In the genomic region with DNA sequence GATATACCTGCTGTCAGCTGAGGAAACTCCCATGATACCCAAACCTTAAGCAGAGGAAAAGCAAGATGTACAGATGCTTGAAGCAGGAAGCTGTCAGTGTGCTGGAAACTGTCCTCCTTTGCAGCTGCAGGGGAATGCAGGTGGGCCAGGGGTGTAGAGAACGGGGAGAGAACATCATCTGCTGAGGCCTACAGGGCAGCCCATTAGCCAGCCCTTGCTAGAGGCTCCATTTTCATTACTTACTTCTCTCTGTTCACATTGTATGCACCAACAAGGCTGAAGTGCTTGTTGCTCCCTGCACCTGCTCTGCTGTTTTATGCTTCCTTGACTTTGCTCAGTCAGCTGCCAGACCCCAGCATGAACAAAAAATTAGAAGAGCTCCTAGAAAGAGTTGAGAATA, we compare ENCODE assay signal across 15 cellular contexts.
DNase-seq lines count a peak whose midpoint lies in the region; ATAC-seq lines count a peak whose summit lies in the region.
"Had no signal": no experiment of that assay in that cellular context is flagged by ENCODE, and none has a peak within 500 bp of the region (broad histone marks: within the 10 kb centered on the region; RNA-seq: fewer than 3 reads in every experiment).

No MANE protein-coding gene starts in this region.

- no peaks in the 10 kb centered on the region for H3K27me3 Mint-ChIP-seq in memory B cell
- no peaks in the 10 kb centered on the region for H3K27me3 Mint-ChIP-seq in activated naive CD8-positive, alpha-beta T cell treated with anti-CD3 and anti-CD28 coated beads, Interleukin-2, amount 50 U/mL, for 24 hours

- peak; percentile 25 for DNase-seq in DMS153 (lab: John Stamatoyannopoulos, UW)
- DNase-seq in DMS153 treated with DMSO at 0.1 percent for 48 hours (lab: John Stamatoyannopoulos, UW; ENCODE audit: unreplicated experiment) = no peak
- DNase-seq in DMS79 treated with DMSO at 0.1 percent for 48 hours (lab: John Stamatoyannopoulos, UW) = peak; percentile 50
- peak; percentile 82 for DNase-seq in NCI-H510A treated with DMSO at 0.1 percent for 48 hours (lab: John Stamatoyannopoulos, UW)
- no peak for DNase-seq in memory B cell (ENCODE audit: low spot score in 2 of 2)
- DNase-seq in activated naive CD8-positive, alpha-beta T cell treated with anti-CD3 and anti-CD28 coated beads, Interleukin-2, amount 50 U/mL, for 24 hours = no peak
- DNase-seq: DMS 273 treated with DMSO at 0.1 percent for 48 hours, GDM1, GM23248, KG1, MG63, NCI-H1105 had no signal

- no peak overlapping the region for H3K4me3 Mint-ChIP-seq in memory B cell
- H3K4me3 Mint-ChIP-seq in activated naive CD8-positive, alpha-beta T cell treated with anti-CD3 and anti-CD28 coated beads, Interleukin-2, amount 50 U/mL, for 24 hours = no peak overlapping the region

- H3K9me3 Mint-ChIP-seq in memory B cell = peaks cover 2% of the 10 kb centered on the region
- peaks cover 3% of the 10 kb centered on the region for H3K9me3 Mint-ChIP-seq in activated naive CD8-positive, alpha-beta T cell treated with anti-CD3 and anti-CD28 coated beads, Interleukin-2, amount 50 U/mL, for 24 hours

- peaks cover 3% of the 10 kb centered on the region for H3K36me3 Mint-ChIP-seq in memory B cell
- H3K36me3 Mint-ChIP-seq in activated naive CD8-positive, alpha-beta T cell treated with anti-CD3 and anti-CD28 coated beads, Interleukin-2, amount 50 U/mL, for 24 hours (ENCODE audit: low read depth) = no peaks in the 10 kb centered on the region

- peaks cover 18% of the 10 kb centered on the region for H3K4me1 Mint-ChIP-seq in memory B cell
- peaks cover 8% of the 10 kb centered on the region for H3K4me1 Mint-ChIP-seq in activated naive CD8-positive, alpha-beta T cell treated with anti-CD3 and anti-CD28 coated beads, Interleukin-2, amount 50 U/mL, for 24 hours

- ATAC-seq in memory B cell (ENCODE audit: low read depth) (no peak), HG02970 (IDR thresholded peaks at IDR 0.05; ENCODE audit: low FRiP score, unreplicated experiment) (no peak), HG02610 (IDR thresholded peaks at IDR 0.05; ENCODE audit: unreplicated experiment) (no peak)
- no peak for ATAC-seq in activated naive CD8-positive, alpha-beta T cell treated with anti-CD3 and anti-CD28 coated beads, Interleukin-2, amount 50 U/mL, for 24 hours
- ATAC-seq: HCT116 had no signal

- H3K27ac Mint-ChIP-seq in memory B cell = peak overlapping the region; percentile 45
- H3K27ac Mint-ChIP-seq in activated naive CD8-positive, alpha-beta T cell treated with anti-CD3 and anti-CD28 coated beads, Interleukin-2, amount 50 U/mL, for 24 hours = no peak overlapping the region

Comparison
In these comparisons a context has a peak if more than half of its experiments do, and no peak if none do; other contexts are left out.
1. DNase-seq: peak in DMS153 (single experiment), DMS79 treated with DMSO at 0.1 percent for 48 hours (single experiment) and NCI-H510A treated with DMSO at 0.1 percent for 48 hours (single experiment); none in DMS153 treated with DMSO at 0.1 percent for 48 hours (single experiment), memory B cell (0 of 2) and activated naive CD8-positive, alpha-beta T cell treated with anti-CD3 and anti-CD28 coated beads, Interleukin-2, amount 50 U/mL, for 24 hours (single experiment).